Comparison of ENCODE assay signal across 8 cellular contexts in genomic region chrX:130120321-130120731, GRCh38. TPM values are rescaled to one million over a fixed set of nuclear protein-coding genes. Genes with fewer than 3 reads are reported as not detected.
DNase-seq lines count a peak whose midpoint lies in the region; ATAC-seq and TF ChIP-seq lines count a peak whose summit lies in the region.

No MANE protein-coding gene starts in this region.

- H3K4me3 ChIP-seq in RWPE2 (ENCODE audit: severe bottlenecking), result no peak overlapping the region
- peak overlapping the region; percentile 35 to 62 (median 46) for H3K4me3 ChIP-seq in gastrocnemius medialis

- H3K4me3 Mint-ChIP-seq in T-helper 2 cell treated with Interferon-gamma antibody and Interleukin-4, amounts not matched to agents 5 μg/mL and 100 μg/mL, for 36 hours, result peak overlapping the region; percentile 66
- H3K4me3 Mint-ChIP-seq in glutamatergic neuron (ENCODE audit: unreplicated experiment), result peak overlapping the region; percentile 76

- ATAC-seq in HG02759 (IDR thresholded peaks at IDR 0.05; ENCODE audit: unreplicated experiment) (peak; percentile 47), RWPE2 (ENCODE audit: low read depth) (no peak), gastrocnemius medialis (no peak), HG03457 (IDR thresholded peaks at IDR 0.05; ENCODE audit: unreplicated experiment) (no peak)

- no peaks in the 10 kb centered on the region for H3K27me3 Mint-ChIP-seq in T-helper 2 cell treated with Interferon-gamma antibody and Interleukin-4, amounts not matched to agents 5 μg/mL and 100 μg/mL, for 36 hours (ENCODE audit: low read depth)
- peaks cover 2% of the 10 kb centered on the region for H3K27me3 Mint-ChIP-seq in glutamatergic neuron (ENCODE audit: unreplicated experiment)

- H3K9me3 ChIP-seq in RWPE2 (ENCODE audit: severe bottlenecking) (no peaks in the 10 kb centered on the region), gastrocnemius medialis (no peaks in the 10 kb centered on the region)

- peaks cover 14% of the 10 kb centered on the region for H3K4me1 ChIP-seq in RWPE2 (ENCODE audit: insufficient read depth, poor library complexity, severe bottlenecking)
- peaks cover 0 to 4% of the 10 kb centered on the region in 2 donors for H3K4me1 ChIP-seq in gastrocnemius medialis

- no peak for TF ChIP-seq CTCF in RWPE2 (IDR thresholded peaks at IDR 0.05; ENCODE audit: poor library complexity, severe bottlenecking)
- TF ChIP-seq CTCF in glutamatergic neuron (IDR thresholded peaks at IDR 0.05; ENCODE audit: partially characterized antibody, unreplicated experiment), result no peak
- no peak for TF ChIP-seq CTCF in gastrocnemius medialis (IDR thresholded peaks at IDR 0.05 in 4 of 5, conservative IDR thresholded peaks at IDR 0.05 in 1 of 5)

- no peak for TF ChIP-seq POLR2A in gastrocnemius medialis (IDR thresholded peaks at IDR 0.05)

- H3K27ac ChIP-seq in RWPE2 (ENCODE audit: poor library complexity, severe bottlenecking) (peak overlapping the region; percentile 48), gastrocnemius medialis (peak overlapping the region; percentile 42 to 69 (median 50))

- intact Hi-C loops in gastrocnemius medialis (cut with DNase I; ENCODE audit: low total_unique reads), result loop anchor here (1.0 to 2.0 kb wide), 2 partner anchors 40 to 72 kb away; no protein-coding TSS in a partner anchor

- H3K36me3 Mint-ChIP-seq in T-helper 2 cell treated with Interferon-gamma antibody and Interleukin-4, amounts not matched to agents 5 μg/mL and 100 μg/mL, for 36 hours (ENCODE audit: low read depth), result peaks cover 11% of the 10 kb centered on the region
- no peaks in the 10 kb centered on the region for H3K36me3 Mint-ChIP-seq in glutamatergic neuron (ENCODE audit: unreplicated experiment)

- H3K27me3 ChIP-seq in RWPE2 (ENCODE audit: insufficient read depth, poor library complexity, severe bottlenecking), result no peaks in the 10 kb centered on the region
- H3K27me3 ChIP-seq in gastrocnemius medialis, result no peaks in the 10 kb centered on the region

- no peaks in the 10 kb centered on the region for H3K36me3 ChIP-seq in RWPE2 (ENCODE audit: low read depth)
- no peaks in the 10 kb centered on the region for H3K36me3 ChIP-seq in gastrocnemius medialis

- in situ Hi-C loops in gastrocnemius medialis (cut with MboI; ENCODE audit: low sequenced_read_pairs in 4 of 4), result no loop called here

- H3K9me3 Mint-ChIP-seq in T-helper 2 cell treated with Interferon-gamma antibody and Interleukin-4, amounts not matched to agents 5 μg/mL and 100 μg/mL, for 36 hours, result no peaks in the 10 kb centered on the region
- peaks cover 2% of the 10 kb centered on the region for H3K9me3 Mint-ChIP-seq in glutamatergic neuron (ENCODE audit: unreplicated experiment)

- H3K4me1 Mint-ChIP-seq in T-helper 2 cell treated with Interferon-gamma antibody and Interleukin-4, amounts not matched to agents 5 μg/mL and 100 μg/mL, for 36 hours (ENCODE audit: low read depth), result peaks cover 22% of the 10 kb centered on the region
- H3K4me1 Mint-ChIP-seq in glutamatergic neuron (ENCODE audit: low read depth, unreplicated experiment), result peaks cover 2% of the 10 kb centered on the region

- DNase-seq in T-helper 2 cell treated with Interferon-gamma antibody and Interleukin-4, amounts not matched to agents 5 μg/mL and 100 μg/mL, for 36 hours (ENCODE audit: low spot score), result no peak
- DNase-seq in T-helper 2 cell, result no peak
- DNase-seq in RWPE2 (ENCODE audit: low spot score), result no peak
- DNase-seq in glutamatergic neuron, result no peak
- no peak for DNase-seq in gastrocnemius medialis
- no peak for DNase-seq in NCI-H146 treated with DMSO at 0.1 percent for 48 hours (lab: John Stamatoyannopoulos, UW; ENCODE audit: unreplicated experiment)

- H3K27ac Mint-ChIP-seq in T-helper 2 cell treated with Interferon-gamma antibody and Interleukin-4, amounts not matched to agents 5 μg/mL and 100 μg/mL, for 36 hours, result peak overlapping the region; percentile 63
- no peak overlapping the region for H3K27ac Mint-ChIP-seq in glutamatergic neuron (ENCODE audit: unreplicated experiment)

RNA-seq across cellular contexts. Expression of gene ELF4, which starts 10.0 kb away (rescaled TPM):
- 0.10 TPM for total RNA-seq in glutamatergic neuron (ENCODE audit: unreplicated experiment)
- 1 to 10 TPM in 3 of 4 donors, under 1 TPM in 1; 0.70 to 2.3 (median 1.4) TPM for total RNA-seq in gastrocnemius medialis

RNA-seq across cellular contexts. Expression of gene AIFM1, which starts 45.3 kb away (rescaled TPM):
- total RNA-seq in glutamatergic neuron (ENCODE audit: unreplicated experiment) (29.1 TPM), gastrocnemius medialis (10 to 100 TPM; 18.9 to 50.1 (median 30.0) TPM)

RNA-seq across cellular contexts. Expression of gene RAB33A, which starts 51.4 kb away (rescaled TPM):
- total RNA-seq in glutamatergic neuron (ENCODE audit: unreplicated experiment) (13.3 TPM), gastrocnemius medialis (not detected)

Comparison
In these comparisons a context has a peak if more than half of its experiments do, and no peak if none do; other contexts are left out.
1. RNA of gene RAB33A, which starts 51.4 kb away (total RNA-seq): 13.3 TPM in glutamatergic neuron (single experiment); not detected in gastrocnemius medialis; every median in the first group is over 10 times any median in the second.